Comparison of ENCODE assay signal across 1 cellular context in the genomic region with DNA sequence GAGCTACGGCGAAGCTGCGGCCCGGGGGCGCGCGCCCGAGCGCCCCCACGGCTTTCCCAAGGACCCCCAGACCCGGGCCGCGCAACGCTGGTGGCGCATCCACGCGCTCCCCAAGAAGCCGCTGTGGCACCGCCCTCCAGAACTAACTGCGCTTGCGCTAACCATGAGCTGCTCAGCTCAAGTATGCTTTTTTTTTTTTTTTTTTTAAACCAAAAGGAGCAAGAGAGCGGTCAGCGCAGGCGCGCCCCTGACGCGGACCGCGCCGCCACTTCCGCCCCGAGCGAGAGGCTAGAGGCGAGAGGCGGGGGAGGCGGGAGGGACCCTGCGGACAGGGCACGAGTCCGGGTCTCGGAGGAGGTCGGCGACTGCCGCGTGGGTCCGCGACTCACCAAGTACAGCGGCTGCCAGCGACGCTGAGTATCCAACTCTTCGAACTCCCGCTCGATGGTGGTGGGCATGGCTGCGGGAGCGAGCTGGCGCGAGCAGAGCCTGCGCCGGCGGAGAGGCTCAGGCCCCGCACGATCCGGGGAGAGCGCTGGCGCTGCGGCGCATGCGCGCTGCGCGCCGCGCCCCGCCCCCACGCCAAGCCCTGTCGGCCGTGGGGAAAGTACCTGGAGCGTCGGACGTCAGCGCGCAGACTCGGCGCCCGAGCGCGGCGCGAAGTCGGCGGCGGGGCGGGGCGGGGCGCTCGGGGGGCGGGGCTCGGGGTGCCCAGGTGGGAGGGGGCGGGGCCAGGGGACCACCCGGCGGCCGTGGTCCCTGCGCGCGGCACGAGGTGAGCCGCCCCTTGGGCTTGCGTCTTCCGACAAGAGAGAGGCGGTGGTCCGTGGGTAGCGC.
A peak's percentile ranks its signal among the peaks of the same experiment; 100 is the strongest.
TF ChIP-seq lines count a peak whose summit lies in the region.

A gene (minus strand): TSS at position 554 of the 837 bp plus-strand sequence. CDS start 96 bp downstream, at position 458.

TF ChIP-seq in HEK293, 187 proteins besides CTCF, POLR2A, EP300 and RAD21 (continued from another document and continues in another):
- TF ChIP-seq, protein P1, sequence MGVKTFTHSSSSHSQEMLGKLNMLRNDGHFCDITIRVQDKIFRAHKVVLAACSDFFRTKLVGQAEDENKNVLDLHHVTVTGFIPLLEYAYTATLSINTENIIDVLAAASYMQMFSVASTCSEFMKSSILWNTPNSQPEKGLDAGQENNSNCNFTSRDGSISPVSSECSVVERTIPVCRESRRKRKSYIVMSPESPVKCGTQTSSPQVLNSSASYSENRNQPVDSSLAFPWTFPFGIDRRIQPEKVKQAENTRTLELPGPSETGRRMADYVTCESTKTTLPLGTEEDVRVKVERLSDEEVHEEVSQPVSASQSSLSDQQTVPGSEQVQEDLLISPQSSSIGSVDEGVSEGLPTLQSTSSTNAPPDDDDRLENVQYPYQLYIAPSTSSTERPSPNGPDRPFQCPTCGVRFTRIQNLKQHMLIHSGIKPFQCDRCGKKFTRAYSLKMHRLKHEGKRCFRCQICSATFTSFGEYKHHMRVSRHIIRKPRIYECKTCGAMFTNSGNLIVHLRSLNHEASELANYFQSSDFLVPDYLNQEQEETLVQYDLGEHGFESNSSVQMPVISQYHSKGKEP (tag by site-specific recombination; IDR thresholded peaks at IDR 0.05): no peak
- TF ChIP-seq, protein P2, sequence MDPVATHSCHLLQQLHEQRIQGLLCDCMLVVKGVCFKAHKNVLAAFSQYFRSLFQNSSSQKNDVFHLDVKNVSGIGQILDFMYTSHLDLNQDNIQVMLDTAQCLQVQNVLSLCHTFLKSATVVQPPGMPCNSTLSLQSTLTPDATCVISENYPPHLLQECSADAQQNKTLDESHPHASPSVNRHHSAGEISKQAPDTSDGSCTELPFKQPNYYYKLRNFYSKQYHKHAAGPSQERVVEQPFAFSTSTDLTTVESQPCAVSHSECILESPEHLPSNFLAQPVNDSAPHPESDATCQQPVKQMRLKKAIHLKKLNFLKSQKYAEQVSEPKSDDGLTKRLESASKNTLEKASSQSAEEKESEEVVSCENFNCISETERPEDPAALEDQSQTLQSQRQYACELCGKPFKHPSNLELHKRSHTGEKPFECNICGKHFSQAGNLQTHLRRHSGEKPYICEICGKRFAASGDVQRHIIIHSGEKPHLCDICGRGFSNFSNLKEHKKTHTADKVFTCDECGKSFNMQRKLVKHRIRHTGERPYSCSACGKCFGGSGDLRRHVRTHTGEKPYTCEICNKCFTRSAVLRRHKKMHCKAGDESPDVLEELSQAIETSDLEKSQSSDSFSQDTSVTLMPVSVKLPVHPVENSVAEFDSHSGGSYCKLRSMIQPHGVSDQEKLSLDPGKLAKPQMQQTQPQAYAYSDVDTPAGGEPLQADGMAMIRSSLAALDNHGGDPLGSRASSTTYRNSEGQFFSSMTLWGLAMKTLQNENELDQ (tag by site-specific recombination; IDR thresholded peaks at IDR 0.05; ENCODE audit: low read depth): no peak
- TF ChIP-seq, protein P3, sequence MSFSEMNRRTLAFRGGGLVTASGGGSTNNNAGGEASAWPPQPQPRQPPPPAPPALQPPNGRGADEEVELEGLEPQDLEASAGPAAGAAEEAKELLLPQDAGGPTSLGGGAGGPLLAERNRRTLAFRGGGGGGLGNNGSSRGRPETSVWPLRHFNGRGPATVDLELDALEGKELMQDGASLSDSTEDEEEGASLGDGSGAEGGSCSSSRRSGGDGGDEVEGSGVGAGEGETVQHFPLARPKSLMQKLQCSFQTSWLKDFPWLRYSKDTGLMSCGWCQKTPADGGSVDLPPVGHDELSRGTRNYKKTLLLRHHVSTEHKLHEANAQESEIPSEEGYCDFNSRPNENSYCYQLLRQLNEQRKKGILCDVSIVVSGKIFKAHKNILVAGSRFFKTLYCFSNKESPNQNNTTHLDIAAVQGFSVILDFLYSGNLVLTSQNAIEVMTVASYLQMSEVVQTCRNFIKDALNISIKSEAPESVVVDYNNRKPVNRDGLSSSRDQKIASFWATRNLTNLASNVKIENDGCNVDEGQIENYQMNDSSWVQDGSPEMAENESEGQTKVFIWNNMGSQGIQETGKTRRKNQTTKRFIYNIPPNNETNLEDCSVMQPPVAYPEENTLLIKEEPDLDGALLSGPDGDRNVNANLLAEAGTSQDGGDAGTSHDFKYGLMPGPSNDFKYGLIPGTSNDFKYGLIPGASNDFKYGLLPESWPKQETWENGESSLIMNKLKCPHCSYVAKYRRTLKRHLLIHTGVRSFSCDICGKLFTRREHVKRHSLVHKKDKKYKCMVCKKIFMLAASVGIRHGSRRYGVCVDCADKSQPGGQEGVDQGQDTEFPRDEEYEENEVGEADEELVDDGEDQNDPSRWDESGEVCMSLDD (tag by site-specific recombination; IDR thresholded peaks at IDR 0.05): 0 out of 2 replicates have a peak, but pooled peaks have one; percentile 32
- TF ChIP-seq, protein P4, sequence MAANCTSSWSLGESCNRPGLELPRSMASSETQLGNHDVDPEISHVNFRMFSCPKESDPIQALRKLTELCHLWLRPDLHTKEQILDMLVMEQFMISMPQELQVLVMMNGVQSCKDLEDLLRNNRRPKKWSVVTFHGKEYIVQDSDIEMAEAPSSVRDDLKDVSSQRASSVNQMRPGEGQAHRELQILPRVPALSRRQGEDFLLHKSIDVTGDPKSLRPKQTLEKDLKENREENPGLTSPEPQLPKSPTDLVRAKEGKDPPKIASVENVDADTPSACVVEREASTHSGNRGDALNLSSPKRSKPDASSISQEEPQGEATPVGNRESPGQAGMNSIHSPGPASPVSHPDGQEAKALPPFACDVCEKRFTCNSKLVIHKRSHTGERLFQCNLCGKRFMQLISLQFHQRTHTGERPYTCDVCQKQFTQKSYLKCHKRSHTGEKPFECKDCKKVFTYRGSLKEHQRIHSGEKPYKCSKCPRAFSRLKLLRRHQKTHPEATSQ (tag by site-specific recombination; IDR thresholded peaks at IDR 0.05): 0 out of 2 replicates have a peak, but pooled peaks have one; percentile 68
- TF ChIP-seq, protein P5, sequence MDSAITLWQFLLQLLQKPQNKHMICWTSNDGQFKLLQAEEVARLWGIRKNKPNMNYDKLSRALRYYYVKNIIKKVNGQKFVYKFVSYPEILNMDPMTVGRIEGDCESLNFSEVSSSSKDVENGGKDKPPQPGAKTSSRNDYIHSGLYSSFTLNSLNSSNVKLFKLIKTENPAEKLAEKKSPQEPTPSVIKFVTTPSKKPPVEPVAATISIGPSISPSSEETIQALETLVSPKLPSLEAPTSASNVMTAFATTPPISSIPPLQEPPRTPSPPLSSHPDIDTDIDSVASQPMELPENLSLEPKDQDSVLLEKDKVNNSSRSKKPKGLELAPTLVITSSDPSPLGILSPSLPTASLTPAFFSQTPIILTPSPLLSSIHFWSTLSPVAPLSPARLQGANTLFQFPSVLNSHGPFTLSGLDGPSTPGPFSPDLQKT (IDR thresholded peaks at IDR 0.05; ENCODE audit: borderline replicate concordance, low read depth, low read length): no peak
- TF ChIP-seq ZNF132 (tag by site-specific recombination; IDR thresholded peaks at IDR 0.05; ENCODE audit: borderline replicate concordance) (no peak), ZNF561 (tag by site-specific recombination; IDR thresholded peaks at IDR 0.05; ENCODE audit: borderline replicate concordance) (peak; percentile 82), ZNF302 (tag by site-specific recombination; IDR thresholded peaks at IDR 0.05; ENCODE audit: low read depth) (no peak), ZBTB48 (tag by site-specific recombination; IDR thresholded peaks at IDR 0.05) (no peak), KLF7 (tag by site-specific recombination; IDR thresholded peaks at IDR 0.05; ENCODE audit: borderline replicate concordance) (no peak), ZNF654 (tag by site-specific recombination; IDR thresholded peaks at IDR 0.05; ENCODE audit: low read depth) (no peak), RBAK (tag by site-specific recombination; IDR thresholded peaks at IDR 0.05) (no peak), EGR2 (tag by site-specific recombination; IDR thresholded peaks at IDR 0.05; ENCODE audit: low read depth) (0 out of 2 replicates have a peak, but pooled peaks have one; percentile 5), KLF9 (tag by site-specific recombination; IDR thresholded peaks at IDR 0.05; ENCODE audit: low read depth) (peak; percentile 42; the same call in 1 of the 2 replicates), GLIS2 (tag by site-specific recombination; IDR thresholded peaks at IDR 0.05) (peak; percentile 97), ZFP37 (tag by site-specific recombination; IDR thresholded peaks at IDR 0.05) (peak; percentile 72; the same call in 1 of the 2 replicates), ZNF341 (tag by site-specific recombination; IDR thresholded peaks at IDR 0.05; ENCODE audit: low read depth) (0 out of 2 replicates have a peak, but pooled peaks have one; percentile 41), ZNF391 (tag by site-specific recombination; IDR thresholded peaks at IDR 0.05; ENCODE audit: borderline replicate concordance, low read depth) (no peak), ZNF274 (IDR thresholded peaks at IDR 0.05; ENCODE audit: low read length) (no peak), ZNF274 (tag by site-specific recombination; IDR thresholded peaks at IDR 0.05; ENCODE audit: borderline replicate concordance) (no peak), ZNF350 (tag by site-specific recombination; IDR thresholded peaks at IDR 0.05) (no peak), ZNF37A (tag by site-specific recombination; IDR thresholded peaks at IDR 0.05) (no peak), ZNF501 (tag by site-specific recombination; IDR thresholded peaks at IDR 0.05) (peak; percentile 92), ZNF24 (tag by site-specific recombination; IDR thresholded peaks at IDR 0.05) (no peak), ZNF624 (tag by site-specific recombination; IDR thresholded peaks at IDR 0.05) (no peak), ZNF621 (tag by site-specific recombination; IDR thresholded peaks at IDR 0.05) (no peak), ZNF416 (tag by site-specific recombination; IDR thresholded peaks at IDR 0.05) (no peak), SCRT1 (tag by site-specific recombination; IDR thresholded peaks at IDR 0.05; ENCODE audit: borderline replicate concordance) (no peak), ZNF214 (tag by site-specific recombination; IDR thresholded peaks at IDR 0.05; ENCODE audit: borderline replicate concordance) (no peak)
- TF ChIP-seq, protein P6, sequence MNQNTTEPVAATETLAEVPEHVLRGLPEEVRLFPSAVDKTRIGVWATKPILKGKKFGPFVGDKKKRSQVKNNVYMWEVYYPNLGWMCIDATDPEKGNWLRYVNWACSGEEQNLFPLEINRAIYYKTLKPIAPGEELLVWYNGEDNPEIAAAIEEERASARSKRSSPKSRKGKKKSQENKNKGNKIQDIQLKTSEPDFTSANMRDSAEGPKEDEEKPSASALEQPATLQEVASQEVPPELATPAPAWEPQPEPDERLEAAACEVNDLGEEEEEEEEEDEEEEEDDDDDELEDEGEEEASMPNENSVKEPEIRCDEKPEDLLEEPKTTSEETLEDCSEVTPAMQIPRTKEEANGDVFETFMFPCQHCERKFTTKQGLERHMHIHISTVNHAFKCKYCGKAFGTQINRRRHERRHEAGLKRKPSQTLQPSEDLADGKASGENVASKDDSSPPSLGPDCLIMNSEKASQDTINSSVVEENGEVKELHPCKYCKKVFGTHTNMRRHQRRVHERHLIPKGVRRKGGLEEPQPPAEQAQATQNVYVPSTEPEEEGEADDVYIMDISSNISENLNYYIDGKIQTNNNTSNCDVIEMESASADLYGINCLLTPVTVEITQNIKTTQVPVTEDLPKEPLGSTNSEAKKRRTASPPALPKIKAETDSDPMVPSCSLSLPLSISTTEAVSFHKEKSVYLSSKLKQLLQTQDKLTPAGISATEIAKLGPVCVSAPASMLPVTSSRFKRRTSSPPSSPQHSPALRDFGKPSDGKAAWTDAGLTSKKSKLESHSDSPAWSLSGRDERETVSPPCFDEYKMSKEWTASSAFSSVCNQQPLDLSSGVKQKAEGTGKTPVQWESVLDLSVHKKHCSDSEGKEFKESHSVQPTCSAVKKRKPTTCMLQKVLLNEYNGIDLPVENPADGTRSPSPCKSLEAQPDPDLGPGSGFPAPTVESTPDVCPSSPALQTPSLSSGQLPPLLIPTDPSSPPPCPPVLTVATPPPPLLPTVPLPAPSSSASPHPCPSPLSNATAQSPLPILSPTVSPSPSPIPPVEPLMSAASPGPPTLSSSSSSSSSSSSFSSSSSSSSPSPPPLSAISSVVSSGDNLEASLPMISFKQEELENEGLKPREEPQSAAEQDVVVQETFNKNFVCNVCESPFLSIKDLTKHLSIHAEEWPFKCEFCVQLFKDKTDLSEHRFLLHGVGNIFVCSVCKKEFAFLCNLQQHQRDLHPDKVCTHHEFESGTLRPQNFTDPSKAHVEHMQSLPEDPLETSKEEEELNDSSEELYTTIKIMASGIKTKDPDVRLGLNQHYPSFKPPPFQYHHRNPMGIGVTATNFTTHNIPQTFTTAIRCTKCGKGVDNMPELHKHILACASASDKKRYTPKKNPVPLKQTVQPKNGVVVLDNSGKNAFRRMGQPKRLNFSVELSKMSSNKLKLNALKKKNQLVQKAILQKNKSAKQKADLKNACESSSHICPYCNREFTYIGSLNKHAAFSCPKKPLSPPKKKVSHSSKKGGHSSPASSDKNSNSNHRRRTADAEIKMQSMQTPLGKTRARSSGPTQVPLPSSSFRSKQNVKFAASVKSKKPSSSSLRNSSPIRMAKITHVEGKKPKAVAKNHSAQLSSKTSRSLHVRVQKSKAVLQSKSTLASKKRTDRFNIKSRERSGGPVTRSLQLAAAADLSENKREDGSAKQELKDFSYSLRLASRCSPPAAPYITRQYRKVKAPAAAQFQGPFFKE (tag by site-specific recombination; IDR thresholded peaks at IDR 0.05; ENCODE audit: borderline replicate concordance): no peak
- TF ChIP-seq, protein P7, sequence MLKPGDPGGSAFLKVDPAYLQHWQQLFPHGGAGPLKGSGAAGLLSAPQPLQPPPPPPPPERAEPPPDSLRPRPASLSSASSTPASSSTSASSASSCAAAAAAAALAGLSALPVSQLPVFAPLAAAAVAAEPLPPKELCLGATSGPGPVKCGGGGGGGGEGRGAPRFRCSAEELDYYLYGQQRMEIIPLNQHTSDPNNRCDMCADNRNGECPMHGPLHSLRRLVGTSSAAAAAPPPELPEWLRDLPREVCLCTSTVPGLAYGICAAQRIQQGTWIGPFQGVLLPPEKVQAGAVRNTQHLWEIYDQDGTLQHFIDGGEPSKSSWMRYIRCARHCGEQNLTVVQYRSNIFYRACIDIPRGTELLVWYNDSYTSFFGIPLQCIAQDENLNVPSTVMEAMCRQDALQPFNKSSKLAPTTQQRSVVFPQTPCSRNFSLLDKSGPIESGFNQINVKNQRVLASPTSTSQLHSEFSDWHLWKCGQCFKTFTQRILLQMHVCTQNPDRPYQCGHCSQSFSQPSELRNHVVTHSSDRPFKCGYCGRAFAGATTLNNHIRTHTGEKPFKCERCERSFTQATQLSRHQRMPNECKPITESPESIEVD (tag by site-specific recombination; IDR thresholded peaks at IDR 0.05): no peak
- TF ChIP-seq, protein P8, sequence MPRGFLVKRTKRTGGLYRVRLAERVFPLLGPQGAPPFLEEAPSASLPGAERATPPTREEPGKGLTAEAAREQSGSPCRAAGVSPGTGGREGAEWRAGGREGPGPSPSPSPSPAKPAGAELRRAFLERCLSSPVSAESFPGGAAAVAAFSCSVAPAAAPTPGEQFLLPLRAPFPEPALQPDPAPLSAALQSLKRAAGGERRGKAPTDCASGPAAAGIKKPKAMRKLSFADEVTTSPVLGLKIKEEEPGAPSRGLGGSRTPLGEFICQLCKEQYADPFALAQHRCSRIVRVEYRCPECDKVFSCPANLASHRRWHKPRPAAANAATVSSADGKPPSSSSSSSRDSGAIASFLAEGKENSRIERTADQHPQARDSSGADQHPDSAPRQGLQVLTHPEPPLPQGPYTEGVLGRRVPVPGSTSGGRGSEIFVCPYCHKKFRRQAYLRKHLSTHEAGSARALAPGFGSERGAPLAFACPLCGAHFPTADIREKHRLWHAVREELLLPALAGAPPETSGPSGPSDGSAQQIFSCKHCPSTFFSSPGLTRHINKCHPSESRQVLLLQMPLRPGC (tag by site-specific recombination; IDR thresholded peaks at IDR 0.05): no peak; the same call in 1 of the 2 replicates
